In genomic region chr3:4740397-4741105, GRCh38 we compare ENCODE assay signal across 10 cellular contexts.
DNase-seq lines count a peak whose midpoint lies in the region; ATAC-seq and TF ChIP-seq lines count a peak whose summit lies in the region.
"Had no signal": no experiment of that assay in that cellular context is flagged by ENCODE, and none has a peak within 500 bp of the region (broad histone marks: within the 10 kb centered on the region; RNA-seq: fewer than 3 reads in every experiment).

No MANE protein-coding gene starts in this region.

- peaks cover 4 to 19% of the 10 kb centered on the region in 2 donors for H3K9me3 Mint-ChIP-seq in activated naive CD4-positive, alpha-beta T cell treated with anti-CD3 and anti-CD28 coated beads, Interleukin-2, amount 50 U/mL, for 72 hours
- H3K9me3 Mint-ChIP-seq: IgD-negative memory B cell had no signal

- H3K27ac ChIP-seq in KOPT-K1 (ENCODE audit: low read depth, low read length, poor library complexity, severe bottlenecking) (peak overlapping the region; percentile 58), left ventricle myocardium inferior (replicated peaks) (peak overlapping the region; percentile 88), spleen (peak overlapping the region; percentile 79 to 91 (median 84))
- H3K27ac ChIP-seq: neutrophil had no signal

- peak overlapping the region; percentile 87 to 95 for H3K27ac Mint-ChIP-seq in activated naive CD4-positive, alpha-beta T cell treated with anti-CD3 and anti-CD28 coated beads, Interleukin-2, amount 50 U/mL, for 72 hours

- no peak overlapping the region for H3K4me3 ChIP-seq in left ventricle myocardium inferior
- H3K4me3 ChIP-seq in spleen: peak overlapping the region in 1 of 8 donors; percentile 5

- intact Hi-C loops in left ventricle myocardium inferior (cut with micrococcal nuclease) (no loop called here), spleen (cut with DNase I; ENCODE audit: low total_unique reads) (no loop called here)

- H3K36me3 Mint-ChIP-seq in activated naive CD4-positive, alpha-beta T cell treated with anti-CD3 and anti-CD28 coated beads, Interleukin-2, amount 50 U/mL, for 72 hours: peaks cover 32 to 46% of the 10 kb centered on the region in 2 donors

- TF ChIP-seq CTCF in left ventricle myocardium inferior (IDR thresholded peaks at IDR 0.05; ENCODE audit: borderline replicate concordance) (no peak), spleen (IDR thresholded peaks at IDR 0.05 in 8 of 11, conservative IDR thresholded peaks at IDR 0.05 in 3 of 11) (no peak)

- H3K4me1 ChIP-seq in left ventricle myocardium inferior (peaks cover 76% of the 10 kb centered on the region), spleen (peaks cover 12 to 71% (median 35%) of the 10 kb centered on the region in 6 donors)

- H3K27me3 ChIP-seq in left ventricle myocardium inferior (ENCODE audit: low read depth) (no peaks in the 10 kb centered on the region), spleen (replicated peaks in 1 of 7) (no peaks in the 10 kb centered on the region)
- H3K27me3 ChIP-seq: neutrophil had no signal

- no peaks in the 10 kb centered on the region for H3K36me3 ChIP-seq in KOPT-K1 (ENCODE audit: insufficient read depth, low read length)
- H3K36me3 ChIP-seq in left ventricle myocardium inferior: peaks cover 3% of the 10 kb centered on the region
- peaks cover 0 to 67% (median 8%) of the 10 kb centered on the region in 6 donors for H3K36me3 ChIP-seq in spleen
- H3K36me3 ChIP-seq: neutrophil had no signal

- H3K9me3 ChIP-seq in KOPT-K1 (ENCODE audit: insufficient read depth, low read length, poor library complexity, severe bottlenecking) (peaks cover 12% of the 10 kb centered on the region), left ventricle myocardium inferior (replicated peaks) (no peaks in the 10 kb centered on the region), spleen (no peaks in the 10 kb centered on the region)
- H3K9me3 ChIP-seq: neutrophil had no signal

- no peak for ATAC-seq in activated naive CD4-positive, alpha-beta T cell treated with anti-CD3 and anti-CD28 coated beads, Interleukin-2, amount 50 U/mL, for 72 hours
- ATAC-seq in HG03521 (IDR thresholded peaks at IDR 0.05; ENCODE audit: unreplicated experiment) (no peak), GM21447 (IDR thresholded peaks at IDR 0.05; ENCODE audit: unreplicated experiment) (no peak)

- 18 to 32% (median 29%) methylated on average over 13 of the region's 13 CpGs for WGBS in spleen, 5 donors

- DNase-seq in activated naive CD4-positive, alpha-beta T cell treated with anti-CD3 and anti-CD28 coated beads, Interleukin-2, amount 50 U/mL, for 72 hours (ENCODE audit: low spot score in 2 of 2): no peak
- no peak for DNase-seq in left ventricle myocardium inferior
- DNase-seq in spleen: no peak
- no peak for DNase-seq in RPMI8226
- DNase-seq in HK-2 (ENCODE audit: unreplicated experiment): no peak

- TF ChIP-seq POLR2A in spleen (IDR thresholded peaks at IDR 0.05): no peak
